In the genomic region with DNA sequence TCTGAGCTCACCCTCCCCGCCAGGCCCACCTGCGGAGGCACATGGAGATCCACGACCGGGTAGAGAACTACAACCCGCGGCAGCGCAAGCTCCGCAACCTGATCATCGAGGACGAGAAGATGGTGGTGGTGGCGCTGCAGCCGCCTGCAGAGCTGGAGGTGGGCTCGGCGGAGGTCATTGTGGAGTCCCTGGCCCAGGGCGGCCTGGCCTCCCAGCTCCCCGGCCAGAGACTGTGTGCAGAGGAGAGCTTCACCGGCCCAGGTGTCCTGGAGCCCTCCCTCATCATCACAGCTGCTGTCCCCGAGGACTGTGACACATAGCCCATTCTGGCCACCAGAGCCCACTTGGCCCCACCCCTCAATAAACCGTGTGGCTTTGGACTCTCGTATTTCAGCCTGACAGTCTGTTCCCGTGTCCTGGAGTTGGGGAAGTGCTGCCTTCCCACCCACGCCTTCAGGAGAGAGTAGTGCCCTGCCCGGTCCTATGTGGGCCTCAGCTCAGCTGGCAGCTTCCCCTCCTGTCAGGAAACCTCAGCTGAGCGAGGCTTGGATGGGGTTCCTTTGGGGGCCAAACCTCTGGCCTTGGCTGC, we compare ENCODE assay signal across 17 cellular contexts. TPM values are rescaled to one million over a fixed set of nuclear protein-coding genes. Genes with fewer than 3 reads are reported as not detected.
DNase-seq lines count a peak whose midpoint lies in the region; ATAC-seq and TF ChIP-seq lines count a peak whose summit lies in the region.
"Had no signal": no experiment of that assay in that cellular context is flagged by ENCODE, and none has a peak within 500 bp of the region (broad histone marks: within the 10 kb centered on the region; RNA-seq: fewer than 3 reads in every experiment).

No MANE protein-coding gene starts in this region.

- DNase-seq in activated T-cell treated with anti-CD3 and anti-CD28 coated beads, Interleukin-2, amount 50 U/mL, for 24 hours, result no peak
- no peak for DNase-seq in activated T-cell treated with anti-CD3 and anti-CD28 coated beads, Interleukin-2, amount 50 U/mL, for 72 hours
- DNase-seq in SW480 (ENCODE audit: low spot score) (peak; percentile 22), foreskin fibroblast (peak; percentile 28 to 67), thoracic aorta (ENCODE audit: low spot score) (no peak), NOMO-1 treated with DMSO at 0.1 percent for 48 hours (lab: John Stamatoyannopoulos, UW; ENCODE audit: unreplicated experiment) (no peak), NCI-H1436 (lab: John Stamatoyannopoulos, UW) (no peak)
- DNase-seq: activated naive CD4-positive, alpha-beta T cell treated with Interleukin-2 at 50 U/mL for 16 hours; CD8-positive, alpha-beta memory T cell; effector CD4-positive, alpha-beta T cell; NCI-H2227 treated with DMSO at 0.1 percent for 48 hours had no signal

- H3K9me3 Mint-ChIP-seq in activated T-cell treated with anti-CD3 and anti-CD28 coated beads, Interleukin-2, amount 50 U/mL, for 24 hours, result no peaks in the 10 kb centered on the region
- no peaks in the 10 kb centered on the region for H3K9me3 Mint-ChIP-seq in activated T-cell treated with anti-CD3 and anti-CD28 coated beads, Interleukin-2, amount 50 U/mL, for 72 hours
- H3K9me3 Mint-ChIP-seq: brain; CD8-positive, alpha-beta memory T cell; memory B cell; stimulated activated memory B cell treated with anti-CD40 and anti-IgM and Interleukin-4, amounts not matched to agents 10 μg/mL and 1 μg/mL and 100 μg/mL, for 72 hours had no signal

- H3K4me1 ChIP-seq in thoracic aorta (ENCODE audit: control insufficient read depth in 1 of 2, low read depth in 2 of 2), result peaks cover 49 to 83% of the 10 kb centered on the region in 2 donors

- peak overlapping the region; percentile 82 for H3K27ac Mint-ChIP-seq in activated T-cell treated with anti-CD3 and anti-CD28 coated beads, Interleukin-2, amount 50 U/mL, for 24 hours
- no peak overlapping the region for H3K27ac Mint-ChIP-seq in activated T-cell treated with anti-CD3 and anti-CD28 coated beads, Interleukin-2, amount 50 U/mL, for 72 hours
- H3K27ac Mint-ChIP-seq: memory B cell; stimulated activated memory B cell treated with anti-CD40 and anti-IgM and Interleukin-4, amounts not matched to agents 10 μg/mL and 1 μg/mL and 100 μg/mL, for 72 hours had no signal

- no peak for ATAC-seq in activated T-cell treated with anti-CD3 and anti-CD28 coated beads, Interleukin-2, amount 50 U/mL, for 72 hours (replicated peaks in 1 of 2)
- ATAC-seq in thoracic aorta (ENCODE audit: insufficient number of reproducible peaks, low FRiP score, low read depth) (no peak), GM21576 (IDR thresholded peaks at IDR 0.05; ENCODE audit: unreplicated experiment) (no peak)
- ATAC-seq: sciatic nerve; stimulated activated memory B cell treated with anti-CD40 and anti-IgM and Interleukin-4, amounts not matched to agents 10 μg/mL and 1 μg/mL and 100 μg/mL, for 72 hours had no signal

- TF ChIP-seq CTCF in foreskin fibroblast (IDR thresholded peaks at IDR 0.05; ENCODE audit: low read depth, low read length) (no peak), thoracic aorta (IDR thresholded peaks at IDR 0.05) (no peak)

- no peaks in the 10 kb centered on the region for H3K9me3 ChIP-seq in thoracic aorta

- H3K27me3 ChIP-seq in thoracic aorta (replicated peaks; ENCODE audit: insufficient read depth), result no peaks in the 10 kb centered on the region

- H3K36me3 ChIP-seq in thoracic aorta, result peaks cover 43% of the 10 kb centered on the region

- peaks cover 80% of the 10 kb centered on the region for H3K36me3 Mint-ChIP-seq in activated T-cell treated with anti-CD3 and anti-CD28 coated beads, Interleukin-2, amount 50 U/mL, for 24 hours (ENCODE audit: low read depth)
- no peaks in the 10 kb centered on the region for H3K36me3 Mint-ChIP-seq in activated T-cell treated with anti-CD3 and anti-CD28 coated beads, Interleukin-2, amount 50 U/mL, for 72 hours (ENCODE audit: insufficient read depth in 2 of 2)

- peak overlapping the region; percentile 31 to 82 for H3K27ac ChIP-seq in thoracic aorta

- H3K4me1 Mint-ChIP-seq in activated T-cell treated with anti-CD3 and anti-CD28 coated beads, Interleukin-2, amount 50 U/mL, for 24 hours (ENCODE audit: low read depth), result peaks cover 31% of the 10 kb centered on the region
- peaks cover 10% of the 10 kb centered on the region for H3K4me1 Mint-ChIP-seq in activated T-cell treated with anti-CD3 and anti-CD28 coated beads, Interleukin-2, amount 50 U/mL, for 72 hours (ENCODE audit: low read depth)

- H3K4me3 Mint-ChIP-seq in activated T-cell treated with anti-CD3 and anti-CD28 coated beads, Interleukin-2, amount 50 U/mL, for 24 hours, result no peak overlapping the region
- H3K4me3 Mint-ChIP-seq in activated T-cell treated with anti-CD3 and anti-CD28 coated beads, Interleukin-2, amount 50 U/mL, for 72 hours, result no peak overlapping the region
- H3K4me3 Mint-ChIP-seq: brain; memory B cell; stimulated activated memory B cell treated with anti-CD40 and anti-IgM and Interleukin-4, amounts not matched to agents 10 μg/mL and 1 μg/mL and 100 μg/mL, for 72 hours had no signal

- H3K4me3 ChIP-seq in foreskin fibroblast (ENCODE audit: low read depth in 1 of 2, low read length in 2 of 2) (no peak overlapping the region), thoracic aorta (no peak overlapping the region)

- H3K27me3 Mint-ChIP-seq in activated T-cell treated with anti-CD3 and anti-CD28 coated beads, Interleukin-2, amount 50 U/mL, for 24 hours, result no peaks in the 10 kb centered on the region
- H3K27me3 Mint-ChIP-seq in activated T-cell treated with anti-CD3 and anti-CD28 coated beads, Interleukin-2, amount 50 U/mL, for 72 hours (ENCODE audit: low read depth), result no peaks in the 10 kb centered on the region
- H3K27me3 Mint-ChIP-seq: brain; CD8-positive, alpha-beta memory T cell; memory B cell; stimulated activated memory B cell treated with anti-CD40 and anti-IgM and Interleukin-4, amounts not matched to agents 10 μg/mL and 1 μg/mL and 100 μg/mL, for 72 hours had no signal

RNA-seq across cellular contexts. Expression of a gene that starts 9.2 kb away (rescaled TPM):
- 10 to 100 TPM; 39.2 to 50.6 TPM for total RNA-seq in activated T-cell treated with anti-CD3 and anti-CD28 coated beads, Interleukin-2, amount 50 U/mL, for 72 hours
- total RNA-seq in thoracic aorta, result 10 to 100 TPM; 20.7 to 28.9 TPM

RNA-seq across cellular contexts. Expression of a gene that starts 13.7 kb away (rescaled TPM):
- total RNA-seq in activated T-cell treated with anti-CD3 and anti-CD28 coated beads, Interleukin-2, amount 50 U/mL, for 72 hours, result 10 to 100 TPM; 24.2 to 26.1 TPM
- total RNA-seq in thoracic aorta, result 100 to 1,000 TPM; 142 to 156 TPM

RNA-seq across cellular contexts. Expression of a gene that starts 24.5 kb away (rescaled TPM):
- total RNA-seq in activated T-cell treated with anti-CD3 and anti-CD28 coated beads, Interleukin-2, amount 50 U/mL, for 72 hours, result 10 to 100 TPM; 16.5 to 19.3 TPM
- 10 to 100 TPM; 14.6 to 17.7 TPM for total RNA-seq in thoracic aorta

RNA-seq across cellular contexts. Expression of a gene that starts 33.9 kb away (rescaled TPM):
- not detected for total RNA-seq in activated T-cell treated with anti-CD3 and anti-CD28 coated beads, Interleukin-2, amount 50 U/mL, for 72 hours
- under 1 TPM in 1 of 2 donors, not detected in 1; 0.81 TPM for total RNA-seq in thoracic aorta
- total RNA-seq: CD8-positive, alpha-beta memory T cell; fibroblast of villous mesenchyme; sciatic nerve had no signal

RNA-seq across cellular contexts. Expression of a gene that starts 34.7 kb away (rescaled TPM):
- 10 to 100 TPM; 35.8 to 42.3 TPM for total RNA-seq in activated T-cell treated with anti-CD3 and anti-CD28 coated beads, Interleukin-2, amount 50 U/mL, for 72 hours
- 10 to 100 TPM; 15.3 to 38.9 TPM for total RNA-seq in thoracic aorta

Comparison
In these comparisons a context has a peak if more than half of its experiments do, and no peak if none do; other contexts are left out.
1. DNase-seq: peak in SW480 (single experiment) and foreskin fibroblast (2 of 2); none in activated T-cell treated with anti-CD3 and anti-CD28 coated beads, Interleukin-2, amount 50 U/mL, for 24 hours (single experiment), activated T-cell treated with anti-CD3 and anti-CD28 coated beads, Interleukin-2, amount 50 U/mL, for 72 hours (0 of 2), thoracic aorta (single experiment), NOMO-1 treated with DMSO at 0.1 percent for 48 hours (single experiment) and NCI-H1436 (single experiment).
2. RNA of a gene that starts 13.7 kb away (total RNA-seq): 142 to 156 TPM in thoracic aorta; 24.2 to 26.1 TPM in activated T-cell treated with anti-CD3 and anti-CD28 coated beads, Interleukin-2, amount 50 U/mL, for 72 hours; every median in the first group is over 4 times any median in the second.